In genomic region chr19:7866399-7867091, GRCh38 we compare ENCODE assay signal across 17 cellular contexts. TPM values are rescaled to one million over a fixed set of nuclear protein-coding genes. Genes with fewer than 3 reads are reported as not detected.
A peak's percentile ranks its signal among the peaks of the same experiment; 100 is the strongest.
DNase-seq lines count a peak whose midpoint lies in the region; ATAC-seq and TF ChIP-seq lines count a peak whose summit lies in the region.
"Had no signal": no experiment of that assay in that cellular context is flagged by ENCODE, and none has a peak within 500 bp of the region (broad histone marks: within the 10 kb centered on the region; RNA-seq: fewer than 3 reads in every experiment).

No MANE protein-coding gene starts in this region.

- TF ChIP-seq RAD21 in neural cell (conservative IDR thresholded peaks at IDR 0.05): no peak

- 0 out of 2 replicates have a peak, but pooled peaks cover 9% of the 10 kb centered on the region for H3F3A ChIP-seq in GM23338 (replicated peaks; ENCODE audit: low read depth)
- H3F3A ChIP-seq in neural cell (ENCODE audit: insufficient read depth, low read length, poor library complexity, severe bottlenecking): no peaks in the 10 kb centered on the region

- H3K9me2 ChIP-seq in GM23338 (ENCODE audit: insufficient read depth) (no peaks in the 10 kb centered on the region), neural cell (ENCODE audit: insufficient read depth, low read length) (no peaks in the 10 kb centered on the region)

- no peaks in the 10 kb centered on the region for H3K9me3 Mint-ChIP-seq in GM23338

- no peak for ATAC-seq in GM23338
- ATAC-seq: PC-3 had no signal

- H3K4me3 ChIP-seq in GM23338: no peak overlapping the region
- no peak overlapping the region for H3K4me3 ChIP-seq in neural cell (ENCODE audit: low read length)

- no peak overlapping the region for H3K4me2 ChIP-seq in GM23338
- H3K4me2 ChIP-seq in neural cell (ENCODE audit: low read length): no peak overlapping the region

- peaks cover 19% of the 10 kb centered on the region for H3K4me1 Mint-ChIP-seq in GM23338

- CTCF ChIA-PET in RWPE1 (lab: Yijun Ruan, JAX): interaction anchor here (1.0 kb wide), 1 partner anchor 9 kb away, joined by 6 read pairs; no protein-coding TSS in a partner anchor

- peaks cover 21% of the 10 kb centered on the region for H3K4me1 ChIP-seq in GM23338 (ENCODE audit: insufficient read depth)

- peaks cover 62% of the 10 kb centered on the region for H3K27me3 Mint-ChIP-seq in GM23338 (ENCODE audit: insufficient read depth, low read depth, poor library complexity)

- H4K20me1 ChIP-seq in GM23338 (replicated peaks; ENCODE audit: insufficient read depth) (no peaks in the 10 kb centered on the region), neural cell (ENCODE audit: insufficient read depth) (no peaks in the 10 kb centered on the region)

- H2AFZ ChIP-seq in GM23338: no peak overlapping the region
- H2AFZ ChIP-seq in neural cell (ENCODE audit: low read depth, low read length): no peak overlapping the region

- H3K27me3 ChIP-seq in GM23338 (ENCODE audit: insufficient read depth) (peaks cover 56% of the 10 kb centered on the region), neural cell (ENCODE audit: insufficient read depth, low read depth, low read length) (no peaks in the 10 kb centered on the region)

- peak; percentile 4 to 18; a peak in 1 of 4 replicates for TF ChIP-seq CTCF in GM23338 (conservative IDR thresholded peaks at IDR 0.05; ENCODE audit: low read depth in 2 of 2)
- TF ChIP-seq CTCF in RWPE1 (conservative IDR thresholded peaks at IDR 0.05; ENCODE audit: low read depth): no peak
- no peak for TF ChIP-seq CTCF in neural cell (IDR thresholded peaks at IDR 0.05; ENCODE audit: poor library complexity, severe bottlenecking)

- no peak overlapping the region for H3K4me3 Mint-ChIP-seq in GM23338

- no peaks in the 10 kb centered on the region for H3K9me3 ChIP-seq in neural cell (ENCODE audit: low read length)

- no peaks in the 10 kb centered on the region for H3K36me3 ChIP-seq in GM23338 (ENCODE audit: insufficient read depth)
- H3K36me3 ChIP-seq in neural cell (ENCODE audit: insufficient read depth, low read length): no peaks in the 10 kb centered on the region

- no peak overlapping the region for H3K9ac ChIP-seq in neural cell (ENCODE audit: low read length)

- no peaks in the 10 kb centered on the region for H3K79me2 ChIP-seq in GM23338 (replicated peaks; ENCODE audit: insufficient read depth)
- no peaks in the 10 kb centered on the region for H3K79me2 ChIP-seq in neural cell (replicated peaks; ENCODE audit: insufficient read depth, low read length)

- no peak for TF ChIP-seq EP300 in neural cell (conservative IDR thresholded peaks at IDR 0.05; ENCODE audit: poor library complexity, severe bottlenecking)

- DNase-seq in GM23338 (ENCODE audit: low spot score): no peak
- no peak for DNase-seq in RWPE1 (ENCODE audit: low spot score)
- DNase-seq in cerebellum (ENCODE audit: low spot score): no peak
- DNase-seq in stimulated activated CD4-positive, alpha-beta T cell treated with anti-CD3 and anti-CD28 coated beads, Interleukin-4, amount 100 ng/mL, for 1 hour: no peak
- DNase-seq in stimulated activated CD4-positive, alpha-beta T cell treated with anti-CD3 and anti-CD28 coated beads, Interleukin-4, amount 100 ng/mL, for 24 hours: no peak
- DNase-seq: COR-L47, GF-D8, KG1, NCI-H1048, NCI-H1436 treated with DMSO at 0.1 percent for 48 hours, NCI-H2081, NCI-H510A treated with DMSO at 0.1 percent for 48 hours, NCI-H82, PC-3 had no signal

- H3K27ac ChIP-seq in GM23338 (ENCODE audit: low read depth) (no peak overlapping the region), RWPE1 (peak overlapping the region; percentile 42), neural cell (ENCODE audit: low read length) (no peak overlapping the region)

- POLR2A ChIA-PET in RWPE1 (lab: Yijun Ruan, JAX; ENCODE audit: low non-redundant PET): no interaction called here

- H3K36me3 Mint-ChIP-seq in GM23338 (ENCODE audit: low read depth): peaks cover 5% of the 10 kb centered on the region; the same call in 2 of the 3 replicates

- H3K27ac Mint-ChIP-seq in GM23338: no peak overlapping the region

TF ChIP-seq in GM23338, 12 proteins besides CTCF, POLR2A, EP300 and RAD21 (continues in another document):
- TF ChIP-seq EZH2phosphoT487 (IDR thresholded peaks at IDR 0.05; ENCODE audit: unreplicated experiment) (no peak), STAT1 (IDR thresholded peaks at IDR 0.05; ENCODE audit: unreplicated experiment) (no peak), ZNF331 (CRISPR knock-in tag; IDR thresholded peaks at IDR 0.05; ENCODE audit: low read depth) (no peak), JUNB (IDR thresholded peaks at IDR 0.05; ENCODE audit: unreplicated experiment) (no peak)
- TF ChIP-seq, protein P1, sequence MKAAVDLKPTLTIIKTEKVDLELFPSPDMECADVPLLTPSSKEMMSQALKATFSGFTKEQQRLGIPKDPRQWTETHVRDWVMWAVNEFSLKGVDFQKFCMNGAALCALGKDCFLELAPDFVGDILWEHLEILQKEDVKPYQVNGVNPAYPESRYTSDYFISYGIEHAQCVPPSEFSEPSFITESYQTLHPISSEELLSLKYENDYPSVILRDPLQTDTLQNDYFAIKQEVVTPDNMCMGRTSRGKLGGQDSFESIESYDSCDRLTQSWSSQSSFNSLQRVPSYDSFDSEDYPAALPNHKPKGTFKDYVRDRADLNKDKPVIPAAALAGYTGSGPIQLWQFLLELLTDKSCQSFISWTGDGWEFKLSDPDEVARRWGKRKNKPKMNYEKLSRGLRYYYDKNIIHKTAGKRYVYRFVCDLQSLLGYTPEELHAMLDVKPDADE (IDR thresholded peaks at IDR 0.05): no peak

TF ChIP-seq in neural cell, 6 proteins besides CTCF, POLR2A, EP300 and RAD21:
- TF ChIP-seq REST (IDR thresholded peaks at IDR 0.05; ENCODE audit: borderline replicate concordance): no peak
- peak; percentile 4 for TF ChIP-seq POLR2AphosphoS5 (IDR thresholded peaks at IDR 0.05)
- TF ChIP-seq TAF1 (IDR thresholded peaks at IDR 0.05; ENCODE audit: low read depth): no peak

RNA-seq across cellular contexts. Expression of gene PRR36, which starts 7.6 kb away (rescaled TPM):
- total RNA-seq in GM23338 (2014; rRNA removed; shearing (Covaris generic)): 12.1 and 17.6 TPM in 2 replicates
- polyA plus RNA-seq in GM23338 (2016; fragmentation: Nextera tagmentation; extraction: Ambion mirVana) (17.9 and 22.3 TPM in 2 replicates), neural cell (2.5 and 2.7 TPM in 2 replicates)
- polyA minus RNA-seq in neural cell: 5.4 and 6.6 TPM in 2 replicates
- total RNA-seq in cerebellum: 2.4 TPM
- total RNA-seq: Daoy, M059J had no signal

RNA-seq across cellular contexts. Expression of gene LRRC8E, which starts 21.8 kb away (rescaled TPM):
- total RNA-seq in GM23338 (2014; rRNA removed; shearing (Covaris generic)): 4.5 and 4.8 TPM in 2 replicates
- 0.29 and 1.3 TPM in 2 replicates for polyA plus RNA-seq in GM23338 (2016; fragmentation: Nextera tagmentation; extraction: Ambion mirVana)
- not detected in 2 replicates for polyA plus RNA-seq in neural cell
- not detected in 2 replicates for polyA minus RNA-seq in neural cell
- not detected for total RNA-seq in cerebellum

RNA-seq across cellular contexts. Expression of gene EVI5L, which starts 36.5 kb away (rescaled TPM):
- total RNA-seq in GM23338 (2014; rRNA removed; shearing (Covaris generic)): 14.0 and 16.2 TPM in 2 replicates
- polyA plus RNA-seq in GM23338 (2016; fragmentation: Nextera tagmentation; extraction: Ambion mirVana) (4.3 and 4.5 TPM in 2 replicates), neural cell (50.6 and 65.1 TPM in 2 replicates)
- polyA minus RNA-seq in neural cell: 57.8 and 70.4 TPM in 2 replicates
- total RNA-seq in cerebellum: 24.7 TPM

RNA-seq across cellular contexts. Expression of gene MAP2K7, which starts 37.1 kb away (rescaled TPM):
- 22.6 and 23.2 TPM in 2 replicates for total RNA-seq in GM23338 (2014; rRNA removed; shearing (Covaris generic))
- polyA plus RNA-seq in GM23338 (2016; fragmentation: Nextera tagmentation; extraction: Ambion mirVana): 11.3 and 12.2 TPM in 2 replicates
- polyA plus RNA-seq in neural cell: 9.2 and 13.4 TPM in 2 replicates
- 9.7 and 10.3 TPM in 2 replicates for polyA minus RNA-seq in neural cell
- total RNA-seq in cerebellum: 8.5 TPM

RNA-seq across cellular contexts. Expression of gene TGFBR3L, which starts 48.1 kb away (rescaled TPM):
- total RNA-seq in GM23338 (2014; rRNA removed; shearing (Covaris generic)): 1.7 and 5.6 TPM in 2 replicates
- polyA plus RNA-seq in GM23338 (2016; fragmentation: Nextera tagmentation; extraction: Ambion mirVana): 6.2 and 7.0 TPM in 2 replicates
- not detected in 2 replicates for polyA plus RNA-seq in neural cell
- polyA minus RNA-seq in neural cell: not detected in 2 replicates
- not detected for total RNA-seq in cerebellum

Comparison
In these comparisons a context has a peak if more than half of its experiments do, and no peak if none do; other contexts are left out.
1. CTCF ChIP-seq: peak in GM23338 (2 of 2); none in RWPE1 (single experiment) and neural cell (single experiment).